ENCODE assay signal across 33 cellular contexts in the genomic region with DNA sequence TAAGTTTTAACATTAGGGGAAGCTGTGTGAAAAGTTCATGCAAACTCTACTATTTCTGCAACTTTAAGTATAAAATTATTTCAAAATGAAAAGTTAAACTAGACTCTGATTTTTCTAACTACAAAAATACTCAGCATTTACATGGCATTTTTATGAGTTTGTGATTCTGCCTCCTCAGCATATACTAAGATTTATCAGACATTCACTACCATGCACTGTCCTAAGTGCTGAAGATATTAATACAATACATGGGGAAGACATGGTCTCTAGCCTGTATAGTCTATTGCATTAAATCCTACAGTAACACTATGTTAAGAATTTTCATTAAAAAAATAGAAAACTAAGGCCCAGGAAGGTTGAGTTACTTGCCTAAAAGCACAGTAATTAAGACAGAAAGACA.
"Had no signal": no experiment of that assay in that cellular context is flagged by ENCODE, and none has a peak within 500 bp of the region (broad histone marks: within the 10 kb centered on the region; RNA-seq: fewer than 3 reads in every experiment).

No MANE protein-coding gene starts in this region.

- H3K4me1 Mint-ChIP-seq: activated naive CD4-positive, alpha-beta T cell treated with anti-CD3 and anti-CD28 coated beads, Interleukin-2, amount 10 ng/mL, durations not matched to agents 7 days and 5 days had no signal

- H3K36me3 Mint-ChIP-seq: activated naive CD4-positive, alpha-beta T cell treated with anti-CD3 and anti-CD28 coated beads, Interleukin-2, amount 50 U/mL, for 72 hours had no signal

- H3K27me3 Mint-ChIP-seq: activated CD4-positive, alpha-beta memory T cell treated with anti-CD3 and anti-CD28 coated beads for 36 hours; activated CD4-positive, alpha-beta T cell treated with anti-CD3 and anti-CD28 coated beads for 36 hours; activated CD4-positive, alpha-beta T cell treated with anti-CD3 and anti-CD28 coated beads, Interleukin-2, amount 10 ng/mL, durations not matched to agents 24 days and 14 days; activated CD8-positive, alpha-beta memory T cell treated with anti-CD3 and anti-CD28 coated beads, Interleukin-2, amount 10 ng/mL, durations not matched to agents 7 days and 5 days; activated naive CD4-positive, alpha-beta T cell treated with anti-CD3 and anti-CD28 coated beads, Interleukin-2, amount 10 ng/mL, durations not matched to agents 7 days and 5 days; activated naive CD8-positive, alpha-beta T cell treated with anti-CD3 and anti-CD28 coated beads, Interleukin-2, amount 10 ng/mL, durations not matched to agents 7 days and 5 days; central memory CD8-positive, alpha-beta T cell; dendritic cell treated with granulocyte-macrophage colony-stimulating factor and Interleukin-4, amounts not matched to agents 40 ng/mL and 50 ng/mL, for 4 days; T-helper 17 cell had no signal

- H3K27ac ChIP-seq: brain microvascular endothelial cell, coronary artery, dorsolateral prefrontal cortex had no signal

- H3K4me3 ChIP-seq: coronary artery, dorsolateral prefrontal cortex had no signal

- H3K36me3 ChIP-seq: brain microvascular endothelial cell had no signal

- H3K9me3 Mint-ChIP-seq: activated CD4-positive, alpha-beta memory T cell treated with anti-CD3 and anti-CD28 coated beads for 36 hours; activated CD4-positive, alpha-beta T cell treated with anti-CD3 and anti-CD28 coated beads, Interleukin-2, amount 10 ng/mL, durations not matched to agents 24 days and 14 days; activated naive CD4-positive, alpha-beta T cell treated with anti-CD3 and anti-CD28 coated beads, Interleukin-2, amount 10 ng/mL, durations not matched to agents 7 days and 5 days; activated naive CD4-positive, alpha-beta T cell treated with anti-CD3 and anti-CD28 coated beads, Interleukin-2, amount 50 U/mL, for 72 hours; activated naive CD8-positive, alpha-beta T cell treated with anti-CD3 and anti-CD28 coated beads, Interleukin-2, amount 10 ng/mL, durations not matched to agents 7 days and 5 days; central memory CD8-positive, alpha-beta T cell; dendritic cell treated with granulocyte-macrophage colony-stimulating factor and Interleukin-4, amounts not matched to agents 40 ng/mL and 50 ng/mL, for 4 days; endodermal cell; T-helper 2 cell treated with Interferon-gamma antibody and Interleukin-4, amounts not matched to agents 5 μg/mL and 100 μg/mL, for 36 hours had no signal

- ATAC-seq: activated CD4-positive, alpha-beta T cell treated with anti-CD3 and anti-CD28 coated beads for 36 hours; activated CD8-positive, alpha-beta memory T cell treated with anti-CD3 and anti-CD28 coated beads, Interleukin-2, amount 10 ng/mL, durations not matched to agents 7 days and 5 days; activated CD8-positive, alpha-beta T cell treated with anti-CD3 and anti-CD28 coated beads, Interleukin-2, amount 10 ng/mL, durations not matched to agents 7 days and 5 days; activated naive CD4-positive, alpha-beta T cell treated with anti-CD3 and anti-CD28 coated beads, Interleukin-2, amount 50 U/mL, for 72 hours; esophagus mucosa; T-helper 17 cell had no signal

- H3K4me3 Mint-ChIP-seq: activated CD4-positive, alpha-beta memory T cell treated with anti-CD3 and anti-CD28 coated beads for 36 hours; activated CD4-positive, alpha-beta T cell treated with anti-CD3 and anti-CD28 coated beads for 36 hours; activated CD4-positive, alpha-beta T cell treated with anti-CD3 and anti-CD28 coated beads, Interleukin-2, amount 10 ng/mL, durations not matched to agents 24 days and 14 days; activated CD8-positive, alpha-beta memory T cell treated with anti-CD3 and anti-CD28 coated beads, Interleukin-2, amount 10 ng/mL, durations not matched to agents 7 days and 5 days; activated CD8-positive, alpha-beta T cell treated with anti-CD3 and anti-CD28 coated beads, Interleukin-2, amount 10 ng/mL, durations not matched to agents 7 days and 5 days; activated naive CD4-positive, alpha-beta T cell treated with anti-CD3 and anti-CD28 coated beads, Interleukin-2, amount 10 ng/mL, durations not matched to agents 7 days and 5 days; activated naive CD8-positive, alpha-beta T cell treated with anti-CD3 and anti-CD28 coated beads, Interleukin-2, amount 10 ng/mL, durations not matched to agents 7 days and 5 days; central memory CD8-positive, alpha-beta T cell; dendritic cell treated with granulocyte-macrophage colony-stimulating factor and Interleukin-4, amounts not matched to agents 40 ng/mL and 50 ng/mL, for 4 days; endodermal cell; T-helper 2 cell treated with Interferon-gamma antibody and Interleukin-4, amounts not matched to agents 5 μg/mL and 100 μg/mL, for 36 hours had no signal

- H3K27ac Mint-ChIP-seq: activated CD4-positive, alpha-beta memory T cell treated with anti-CD3 and anti-CD28 coated beads for 36 hours; activated CD4-positive, alpha-beta T cell treated with anti-CD3 and anti-CD28 coated beads for 36 hours; activated CD4-positive, alpha-beta T cell treated with anti-CD3 and anti-CD28 coated beads, Interleukin-2, amount 10 ng/mL, durations not matched to agents 24 days and 14 days; activated CD8-positive, alpha-beta memory T cell treated with anti-CD3 and anti-CD28 coated beads, Interleukin-2, amount 10 ng/mL, durations not matched to agents 7 days and 5 days; activated CD8-positive, alpha-beta T cell treated with anti-CD3 and anti-CD28 coated beads, Interleukin-2, amount 10 ng/mL, durations not matched to agents 7 days and 5 days; activated naive CD4-positive, alpha-beta T cell treated with anti-CD3 and anti-CD28 coated beads, Interleukin-2, amount 10 ng/mL, durations not matched to agents 7 days and 5 days; activated naive CD4-positive, alpha-beta T cell treated with anti-CD3 and anti-CD28 coated beads, Interleukin-2, amount 50 U/mL, for 72 hours; activated naive CD8-positive, alpha-beta T cell treated with anti-CD3 and anti-CD28 coated beads, Interleukin-2, amount 10 ng/mL, durations not matched to agents 7 days and 5 days; dendritic cell treated with granulocyte-macrophage colony-stimulating factor and Interleukin-4, amounts not matched to agents 40 ng/mL and 50 ng/mL, for 4 days; endodermal cell; T-helper 17 cell; T-helper 2 cell treated with Interferon-gamma antibody and Interleukin-4, amounts not matched to agents 5 μg/mL and 100 μg/mL, for 36 hours had no signal

- DNase-seq: activated CD4-positive, alpha-beta memory T cell treated with anti-CD3 and anti-CD28 coated beads for 36 hours; activated CD4-positive, alpha-beta T cell treated with anti-CD3 and anti-CD28 coated beads for 36 hours; activated CD4-positive, alpha-beta T cell treated with anti-CD3 and anti-CD28 coated beads, Interleukin-2, amount 10 ng/mL, durations not matched to agents 24 days and 14 days; activated CD4-positive, CD25-positive, alpha-beta regulatory T cell; activated CD4-positive, CD25-positive, alpha-beta regulatory T cell treated with anti-CD3 and anti-CD28 coated beads, Interleukin-2, amount 50 U/mL, for 72 hours; activated CD8-positive, alpha-beta memory T cell treated with anti-CD3 and anti-CD28 coated beads, Interleukin-2, amount 10 ng/mL, durations not matched to agents 7 days and 5 days; activated CD8-positive, alpha-beta memory T cell treated with anti-CD3 and anti-CD28 coated beads, Interleukin-2, amount 50 U/mL, for 4 hours; activated CD8-positive, alpha-beta T cell treated with anti-CD3 and anti-CD28 coated beads, Interleukin-2, amount 10 ng/mL, durations not matched to agents 7 days and 5 days; activated gamma-delta T cell; activated naive CD4-positive, alpha-beta T cell; activated naive CD4-positive, alpha-beta T cell treated with anti-CD3 and anti-CD28 coated beads, Interleukin-2, amount 10 ng/mL, durations not matched to agents 7 days and 5 days; activated naive CD8-positive, alpha-beta T cell treated with anti-CD3 and anti-CD28 coated beads, Interleukin-2, amount 10 ng/mL, durations not matched to agents 7 days and 5 days; activated T-cell treated with anti-CD3 and anti-CD28 coated beads, Interleukin-2, amount 50 U/mL, for 1 hour; activated T-cell treated with anti-CD3 and anti-CD28 coated beads, Interleukin-2, amount 50 U/mL, for 48 hours; amniotic stem cell; anterior cingulate cortex; brain microvascular endothelial cell; dorsolateral prefrontal cortex; effector memory CD4-positive, alpha-beta T cell; endodermal cell; foreskin fibroblast; head of caudate nucleus; T-helper 17 cell; T1000 had no signal

- H3K27me3 ChIP-seq: brain microvascular endothelial cell, dorsolateral prefrontal cortex had no signal

- FAIRE-seq: astrocyte, bronchial epithelial cell, frontal cortex had no signal
